2 cellular contexts compared by ENCODE assay signal in genomic region chr20:61391812-61392520, GRCh38.
TF ChIP-seq lines count a peak whose summit lies in the region.

No MANE protein-coding gene starts in this region.

TF ChIP-seq in IMR-90, 13 proteins besides CTCF, POLR2A, EP300 and RAD21:
- no peak for TF ChIP-seq CEBPB (IDR thresholded peaks at IDR 0.05; ENCODE audit: low read depth, low read length)
- no peak for TF ChIP-seq MAZ (IDR thresholded peaks at IDR 0.05; ENCODE audit: borderline replicate concordance, low read depth, low read length)
- no peak for TF ChIP-seq BHLHE40 (IDR thresholded peaks at IDR 0.05; ENCODE audit: low read depth, low read length)
- TF ChIP-seq RFX5 (IDR thresholded peaks at IDR 0.05; ENCODE audit: low read depth, low read length): no peak
- TF ChIP-seq MXI1 (IDR thresholded peaks at IDR 0.05; ENCODE audit: borderline replicate concordance, low read depth, low read length): no peak
- TF ChIP-seq RCOR1 (IDR thresholded peaks at IDR 0.05; ENCODE audit: insufficient replicate concordance, low read length): no peak
- TF ChIP-seq USF2 (IDR thresholded peaks at IDR 0.05; ENCODE audit: low read depth, low read length): no peak
- no peak for TF ChIP-seq SMC3 (IDR thresholded peaks at IDR 0.05; ENCODE audit: low read depth, low read length)
- no peak for TF ChIP-seq FOS (IDR thresholded peaks at IDR 0.05; ENCODE audit: low read depth, low read length)
- no peak for TF ChIP-seq NFE2L2 (IDR thresholded peaks at IDR 0.05; ENCODE audit: low read depth, low read length)
- no peak for TF ChIP-seq ELK1 (IDR thresholded peaks at IDR 0.05; ENCODE audit: borderline replicate concordance, low read depth, low read length)
- no peak for TF ChIP-seq CHD1 (IDR thresholded peaks at IDR 0.05; ENCODE audit: low read depth, low read length)
- no peak for TF ChIP-seq MAFK (IDR thresholded peaks at IDR 0.05; ENCODE audit: low read depth, low read length)

TF ChIP-seq in H1, 55 proteins besides CTCF, POLR2A, EP300 and RAD21:
- TF ChIP-seq CHD1 (IDR thresholded peaks at IDR 0.05; ENCODE audit: low read depth, low read length) (no peak), PHF8 (conservative IDR thresholded peaks at IDR 0.05; ENCODE audit: low read depth, low read length) (no peak), CBX8 (IDR thresholded peaks at IDR 0.05; ENCODE audit: borderline replicate concordance, low read depth, low read length) (no peak), SP1 (IDR thresholded peaks at IDR 0.05; ENCODE audit: low read depth, low read length) (no peak), MAFK (IDR thresholded peaks at IDR 0.05; ENCODE audit: low read depth, low read length) (no peak), SAP30 (IDR thresholded peaks at IDR 0.05; ENCODE audit: insufficient read depth, insufficient replicate concordance, low read length) (no peak), CTBP2 (IDR thresholded peaks at IDR 0.05; ENCODE audit: borderline replicate concordance, insufficient read depth, insufficient read length, low read length) (no peak), TBP (IDR thresholded peaks at IDR 0.05; ENCODE audit: low read depth, low read length) (no peak), USF2 (IDR thresholded peaks at IDR 0.05; ENCODE audit: low read length) (no peak)
